ENCODE assay signal across 1 cellular context in genomic region chr16:67967183-67967955, GRCh38.
A peak's percentile ranks its signal among the peaks of the same experiment; 100 is the strongest.
TF ChIP-seq lines count a peak whose summit lies in the region.

No MANE protein-coding gene starts in this region.

TF ChIP-seq in HepG2, 621 proteins besides CTCF, POLR2A, EP300 and RAD21 (continued from another document and continues in another):
- TF ChIP-seq RNF219 (CRISPR knock-in tag; IDR thresholded peaks at IDR 0.05) (no peak), SCMH1 (CRISPR knock-in tag; IDR thresholded peaks at IDR 0.05; ENCODE audit: borderline replicate concordance) (no peak), ZNF10 (CRISPR knock-in tag; IDR thresholded peaks at IDR 0.05; ENCODE audit: borderline replicate concordance, low read depth) (no peak), ZNF275 (CRISPR knock-in tag; IDR thresholded peaks at IDR 0.05; ENCODE audit: borderline replicate concordance) (0 out of 2 replicates have a peak, but pooled peaks have one; percentile 12), HNF1A (IDR thresholded peaks at IDR 0.05; ENCODE audit: low read depth) (no peak), HNF1A (CRISPR knock-in tag; IDR thresholded peaks at IDR 0.05; ENCODE audit: borderline replicate concordance) (no peak), KLF9 (CRISPR knock-in tag; IDR thresholded peaks at IDR 0.05; ENCODE audit: low read depth) (no peak), ZNF737 (CRISPR knock-in tag; IDR thresholded peaks at IDR 0.05; ENCODE audit: borderline replicate concordance) (no peak), ZNF331 (CRISPR knock-in tag; IDR thresholded peaks at IDR 0.05) (no peak), KLF13 (CRISPR knock-in tag; IDR thresholded peaks at IDR 0.05) (no peak), ZNF7 (CRISPR knock-in tag; IDR thresholded peaks at IDR 0.05) (no peak), ZMAT3 (CRISPR knock-in tag; conservative IDR thresholded peaks at IDR 0.05) (no peak), ZBTB7A (CRISPR knock-in tag; IDR thresholded peaks at IDR 0.05) (no peak), PAX8 (CRISPR knock-in tag; IDR thresholded peaks at IDR 0.05; ENCODE audit: borderline replicate concordance) (no peak), ZBTB42 (CRISPR knock-in tag; IDR thresholded peaks at IDR 0.05) (no peak), MXD3 (CRISPR knock-in tag; IDR thresholded peaks at IDR 0.05) (no peak), ZFAT (CRISPR knock-in tag; conservative IDR thresholded peaks at IDR 0.05) (no peak), ZNF788 (CRISPR knock-in tag; IDR thresholded peaks at IDR 0.05; ENCODE audit: borderline replicate concordance) (no peak), MYC (CRISPR knock-in tag; IDR thresholded peaks at IDR 0.05; ENCODE audit: borderline replicate concordance) (0 out of 2 replicates have a peak, but pooled peaks have one; percentile 38), THAP9 (CRISPR knock-in tag; IDR thresholded peaks at IDR 0.05; ENCODE audit: borderline replicate concordance) (0 out of 2 replicates have a peak, but pooled peaks have one; percentile 28), ARID2 (CRISPR knock-in tag; IDR thresholded peaks at IDR 0.05; ENCODE audit: borderline replicate concordance) (peak; percentile 28; the same call in 1 of the 2 replicates), HIVEP1 (CRISPR knock-in tag; IDR thresholded peaks at IDR 0.05) (0 out of 2 replicates have a peak, but pooled peaks have one; percentile 29), KDM3A (CRISPR knock-in tag; IDR thresholded peaks at IDR 0.05; ENCODE audit: low read depth) (no peak), BCLAF1 (IDR thresholded peaks at IDR 0.05) (no peak), NAIF1 (CRISPR knock-in tag; IDR thresholded peaks at IDR 0.05; ENCODE audit: borderline replicate concordance) (no peak), ZNF569 (CRISPR knock-in tag; IDR thresholded peaks at IDR 0.05; ENCODE audit: borderline replicate concordance) (no peak), ZNF552 (CRISPR knock-in tag; IDR thresholded peaks at IDR 0.05; ENCODE audit: borderline replicate concordance) (no peak), ZNF629 (CRISPR knock-in tag; conservative IDR thresholded peaks at IDR 0.05) (no peak), ZNF350 (CRISPR knock-in tag; IDR thresholded peaks at IDR 0.05; ENCODE audit: borderline replicate concordance, low read depth) (no peak), HIC2 (CRISPR knock-in tag; IDR thresholded peaks at IDR 0.05; ENCODE audit: low read depth) (no peak), GLI4 (CRISPR knock-in tag; IDR thresholded peaks at IDR 0.05; ENCODE audit: borderline replicate concordance) (no peak), PHF5A (CRISPR knock-in tag; IDR thresholded peaks at IDR 0.05; ENCODE audit: low read depth, unreplicated experiment) (no peak), BORCS8-MEF2B (CRISPR knock-in tag; IDR thresholded peaks at IDR 0.05) (peak; percentile 26; the same call in 1 of the 2 replicates), THAP7 (CRISPR knock-in tag; IDR thresholded peaks at IDR 0.05) (no peak), ZNF276 (CRISPR knock-in tag; IDR thresholded peaks at IDR 0.05; ENCODE audit: low read depth) (0 out of 2 replicates have a peak, but pooled peaks have one; percentile 4), ARNT2 (CRISPR knock-in tag; IDR thresholded peaks at IDR 0.05; ENCODE audit: low read depth) (no peak), SOX6 (IDR thresholded peaks at IDR 0.05) (no peak), SOX6 (CRISPR knock-in tag; IDR thresholded peaks at IDR 0.05) (peak; percentile 17), TBP (CRISPR knock-in tag; IDR thresholded peaks at IDR 0.05) (no peak), ZBTB26 (CRISPR knock-in tag; IDR thresholded peaks at IDR 0.05; ENCODE audit: borderline replicate concordance) (no peak), NR2F6 (IDR thresholded peaks at IDR 0.05) (no peak), NR2F6 (CRISPR knock-in tag; IDR thresholded peaks at IDR 0.05) (no peak), ZSCAN29 (CRISPR knock-in tag; conservative IDR thresholded peaks at IDR 0.05) (no peak), SOX5 (CRISPR knock-in tag; IDR thresholded peaks at IDR 0.05; ENCODE audit: borderline replicate concordance) (no peak), KDM5B (CRISPR knock-in tag; IDR thresholded peaks at IDR 0.05; ENCODE audit: borderline replicate concordance) (no peak), XBP1 (CRISPR knock-in tag; IDR thresholded peaks at IDR 0.05) (no peak)
